ENCODE assay signal across 10 cellular contexts in the genomic region with DNA sequence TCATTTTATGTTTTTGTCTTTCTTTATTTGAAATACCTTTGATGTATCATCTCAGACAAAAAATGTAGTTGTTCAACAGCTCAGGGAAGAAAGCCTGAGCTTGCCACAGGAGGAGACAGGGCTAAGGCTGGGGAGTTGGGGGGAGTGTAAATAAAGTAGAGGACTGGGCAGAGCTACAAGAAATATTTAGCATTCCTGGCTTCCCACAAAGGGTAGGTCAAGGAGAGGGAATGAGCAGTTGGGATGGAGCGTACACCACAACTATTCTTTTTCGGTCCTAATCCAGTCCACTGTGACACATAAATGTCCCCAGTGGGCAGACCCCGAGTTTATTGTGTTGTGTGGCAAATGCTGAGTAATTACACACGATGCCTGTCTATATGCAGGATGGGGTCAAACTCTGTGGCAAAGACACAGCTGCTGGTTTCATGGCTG.
DNase-seq lines count a peak whose midpoint lies in the region; ATAC-seq and TF ChIP-seq lines count a peak whose summit lies in the region.
"Had no signal": no experiment of that assay in that cellular context is flagged by ENCODE, and none has a peak within 500 bp of the region (broad histone marks: within the 10 kb centered on the region; RNA-seq: fewer than 3 reads in every experiment).

No MANE protein-coding gene starts in this region.

- no peaks in the 10 kb centered on the region for H3K27me3 ChIP-seq in subcutaneous abdominal adipose tissue (ENCODE audit: control insufficient read depth in 5 of 5, insufficient read depth in 4 of 5, low read length in 5 of 5)

- TF ChIP-seq CTCF in HFF-Myc (IDR thresholded peaks at IDR 0.05; ENCODE audit: low read depth, low read length, missing control alignments) (no peak), GM10266 (IDR thresholded peaks at IDR 0.05; ENCODE audit: control insufficient read depth, insufficient read depth, low read depth, missing control alignments) (no peak)

- H3K27ac ChIP-seq in subcutaneous abdominal adipose tissue (ENCODE audit: low read depth, low read length): peak overlapping the region; percentile 70

- ATAC-seq in HG03045 (IDR thresholded peaks at IDR 0.05; ENCODE audit: unreplicated experiment): no peak
- ATAC-seq: stimulated activated naive CD8-positive, alpha-beta T cell treated with anti-CD3 and anti-CD28 coated beads, Interleukin-15, amount 100 ng/mL, for 72 hours had no signal

- DNase-seq in HFF-Myc (ENCODE audit: extremely low read depth, low read depth) (peak; percentile 75), amniotic stem cell (lab: John Stamatoyannopoulos, UW) (peak; percentile 57), islet precursor cell (peak; percentile 90), GM10266 (ENCODE audit: extremely low spot score) (no peak)
- no peak for DNase-seq in activated naive CD4-positive, alpha-beta T cell (lab: John Stamatoyannopoulos, UW)
- DNase-seq in stimulated activated CD4-positive, alpha-beta T cell treated with anti-CD3 and anti-CD28 coated beads, Interleukin-15, amount 100 ng/mL, for 24 hours: no peak
- DNase-seq: RPMI8226; stimulated activated naive CD8-positive, alpha-beta T cell treated with anti-CD3 and anti-CD28 coated beads, Interleukin-15, amount 100 ng/mL, for 72 hours had no signal

- peaks cover 0 to 16% (median 13%) of the 10 kb centered on the region in 5 donors for H3K4me1 ChIP-seq in subcutaneous abdominal adipose tissue (ENCODE audit: control insufficient read depth in 5 of 5, insufficient read depth in 5 of 5, low read length in 5 of 5)

- H3K9ac ChIP-seq in subcutaneous abdominal adipose tissue (ENCODE audit: low read length in 5 of 5): no peak overlapping the region

- H3K4me3 ChIP-seq in HFF-Myc (replicated peaks; ENCODE audit: low read depth, low read length): no peak overlapping the region
- no peak overlapping the region for H3K4me3 ChIP-seq in subcutaneous abdominal adipose tissue (ENCODE audit: low read depth in 1 of 5, low read length in 5 of 5)

- H3K9me3 ChIP-seq in subcutaneous abdominal adipose tissue (ENCODE audit: control insufficient read depth in 5 of 5, low read length in 5 of 5): no peaks in the 10 kb centered on the region

- no peaks in the 10 kb centered on the region for H3K36me3 ChIP-seq in subcutaneous abdominal adipose tissue (ENCODE audit: control insufficient read depth in 5 of 5, insufficient read depth in 5 of 5, low read length in 5 of 5)

Comparison
In these comparisons a context has a peak if more than half of its experiments do, and no peak if none do; other contexts are left out.
1. DNase-seq: peak in HFF-Myc (single experiment), amniotic stem cell (single experiment) and islet precursor cell (single experiment); none in GM10266 (single experiment), activated naive CD4-positive, alpha-beta T cell (0 of 4) and stimulated activated CD4-positive, alpha-beta T cell treated with anti-CD3 and anti-CD28 coated beads, Interleukin-15, amount 100 ng/mL, for 24 hours (single experiment).